ENCODE assay signal across 31 cellular contexts in the genomic region with DNA sequence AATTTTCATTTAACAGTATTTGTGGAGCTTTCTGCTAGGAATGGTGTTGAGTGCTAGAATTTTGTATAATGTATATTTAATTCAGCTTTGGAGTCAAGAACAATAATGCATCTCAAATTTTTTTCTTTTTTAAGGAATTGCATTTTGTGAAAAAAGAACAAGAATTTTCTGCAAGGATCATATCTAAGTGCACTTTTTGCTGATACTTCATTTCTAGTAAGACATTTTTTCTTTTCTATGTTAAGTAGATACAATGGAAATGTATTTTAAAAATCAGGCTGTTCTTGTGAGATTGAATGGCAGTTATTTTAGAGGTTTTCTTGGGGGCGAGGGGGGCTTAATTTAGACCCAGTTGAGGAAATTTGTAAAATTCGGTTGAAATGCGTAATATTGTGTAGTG.
"Had no signal": no experiment of that assay in that cellular context is flagged by ENCODE, and none has a peak within 500 bp of the region (broad histone marks: within the 10 kb centered on the region; RNA-seq: fewer than 3 reads in every experiment).

No MANE protein-coding gene starts in this region.

- H3K27ac ChIP-seq: ascending aorta, cardiac muscle cell, VCaP had no signal

- ATAC-seq: activated CD4-positive, alpha-beta T cell treated with anti-CD3 and anti-CD28 coated beads for 36 hours; activated CD4-positive, CD25-positive, alpha-beta regulatory T cell treated with anti-CD3 and anti-CD28 coated beads, Interleukin-2, amount 50 U/mL, for 24 hours; activated CD8-positive, alpha-beta memory T cell treated with anti-CD3 and anti-CD28 coated beads, Interleukin-2, amount 10 ng/mL, durations not matched to agents 7 days and 5 days; activated CD8-positive, alpha-beta T cell treated with anti-CD3 and anti-CD28 coated beads, Interleukin-2, amount 10 ng/mL, durations not matched to agents 7 days and 5 days; activated naive CD8-positive, alpha-beta T cell treated with anti-CD3 and anti-CD28 coated beads, Interleukin-2, amount 50 U/mL, for 24 hours had no signal

- H3K27me3 ChIP-seq: ascending aorta, cardiac muscle cell had no signal

- H3K9me3 ChIP-seq: ascending aorta had no signal

- H3K4me3 ChIP-seq: ascending aorta, cardiac muscle cell had no signal

- FAIRE-seq: bronchial epithelial cell, TTC549 had no signal

- DNase-seq: activated CD4-positive, alpha-beta memory T cell treated with anti-CD3 and anti-CD28 coated beads, Interleukin-2, amount 10 ng/mL, durations not matched to agents 7 days and 5 days; activated CD4-positive, alpha-beta T cell treated with anti-CD3 and anti-CD28 coated beads for 1 hour; activated CD4-positive, alpha-beta T cell treated with anti-CD3 and anti-CD28 coated beads for 36 hours; activated CD4-positive, alpha-beta T cell treated with anti-CD3 and anti-CD28 coated beads for 48 hours; activated CD4-positive, alpha-beta T cell treated with anti-CD3 and anti-CD28 coated beads, Interleukin-2, amount 10 ng/mL, durations not matched to agents 7 days and 5 days; activated CD4-positive, alpha-beta T cell treated with anti-CD3 and anti-CD28 coated beads, Interleukin-2, amount 50 U/mL, for 48 hours; activated CD4-positive, CD25-positive, alpha-beta regulatory T cell; activated CD8-positive, alpha-beta memory T cell treated with anti-CD3 and anti-CD28 coated beads for 24 hours; activated CD8-positive, alpha-beta memory T cell treated with anti-CD3 and anti-CD28 coated beads, Interleukin-2, amount 10 ng/mL, durations not matched to agents 7 days and 5 days; activated CD8-positive, alpha-beta memory T cell treated with anti-CD3 and anti-CD28 coated beads, Interleukin-2, amount 50 U/mL, for 48 hours; activated CD8-positive, alpha-beta T cell treated with anti-CD3 and anti-CD28 coated beads, Interleukin-2, amount 10 ng/mL, durations not matched to agents 7 days and 5 days; activated effector memory CD4-positive, alpha-beta T cell treated with Interleukin-2 at 50 U/mL for 16 hours; activated gamma-delta T cell; activated naive CD4-positive, alpha-beta T cell treated with anti-CD3 and anti-CD28 coated beads, Interleukin-2, amount 10 ng/mL, durations not matched to agents 7 days and 5 days; activated naive CD4-positive, alpha-beta T cell treated with Interleukin-2 at 50 U/mL for 16 hours; activated naive CD8-positive, alpha-beta T cell treated with anti-CD3 and anti-CD28 coated beads, Interleukin-2, amount 10 ng/mL, durations not matched to agents 7 days and 5 days; activated naive CD8-positive, alpha-beta T cell treated with anti-CD3 and anti-CD28 coated beads, Interleukin-2, amount 50 U/mL, for 24 hours; activated T-cell treated with anti-CD3 and anti-CD28 coated beads, Interleukin-2, amount 50 U/mL, for 24 hours; activated T-cell treated with anti-CD3 and anti-CD28 coated beads, Interleukin-2, amount 50 U/mL, for 48 hours; amygdala; anterior cingulate cortex; caudate nucleus; cerebellar nuclear complex; T-helper 2 cell; T-helper 9 cell had no signal
